ENCODE assay signal across 9 cellular contexts in the genomic region with DNA sequence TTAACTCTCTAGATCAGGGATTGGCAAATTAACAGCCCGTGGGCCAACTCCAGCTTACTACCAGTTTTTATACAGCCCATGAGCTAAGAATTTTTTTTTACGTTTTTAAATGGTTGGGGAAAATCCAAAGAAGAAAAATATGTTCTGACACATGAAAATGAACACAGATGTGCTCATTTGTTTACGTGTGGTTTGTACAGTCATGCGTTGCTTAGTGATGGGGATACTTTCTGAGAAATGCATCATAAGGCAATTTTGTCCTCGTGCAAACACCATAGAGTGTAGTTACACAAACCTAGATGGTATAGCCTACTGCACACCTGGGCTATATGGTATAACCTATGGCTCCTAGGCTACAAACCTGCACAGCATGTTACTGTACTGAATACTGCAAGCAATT. TPM values are rescaled to one million over a fixed set of nuclear protein-coding genes. Genes with fewer than 3 reads are reported as not detected.
A peak's percentile ranks its signal among the peaks of the same experiment; 100 is the strongest.
DNase-seq lines count a peak whose midpoint lies in the region; ATAC-seq, FAIRE-seq and TF ChIP-seq lines count a peak whose summit lies in the region.
"Had no signal": no experiment of that assay in that cellular context is flagged by ENCODE, and none has a peak within 500 bp of the region (broad histone marks: within the 10 kb centered on the region; RNA-seq: fewer than 3 reads in every experiment).

No MANE protein-coding gene starts in this region.

- H3K4me3 Mint-ChIP-seq in stimulated activated naive CD8-positive, alpha-beta T cell treated with anti-CD3 and anti-CD28 coated beads, Interleukin-15, amount 100 ng/mL, for 72 hours: no peak overlapping the region
- no peak overlapping the region for H3K4me3 Mint-ChIP-seq in CD8-positive, alpha-beta memory T cell

- FAIRE-seq in GM12878 (lab: Jason Lieb, UNC): no peak

- WGBS in GM12878 (ENCODE audit: insufficient coverage, insufficient replicate concordance, low lambda C conversion rate, missing lambda C conversion rate): 0% methylated on average over 5 of the region's 5 CpGs

- RAD21 ChIA-PET in GM12878 (lab: Charles Lee; ENCODE audit: unreplicated experiment): interaction anchor here (0.6 to 1.1 kb wide), 4 partner anchors 23 to 275 kb away, joined by 3 to 5 read pairs (median 3); no protein-coding TSS in a partner anchor

- no peaks in the 10 kb centered on the region for H3K36me3 ChIP-seq in GM12878 (ENCODE audit: control insufficient read depth in 2 of 2, insufficient read depth in 2 of 2, low read length in 1 of 2)
- H3K36me3 ChIP-seq in CD8-positive, alpha-beta memory T cell (ENCODE audit: insufficient read depth, low read length): no peaks in the 10 kb centered on the region

- no TSS peak for BruUV-seq in GM12878 (replicated peaks; lab: Mats Ljungman, UMichigan)

- no peak overlapping the region for H3K9ac ChIP-seq in GM12878 (ENCODE audit: control insufficient read depth, insufficient read depth, low read length)

- no peaks in the 10 kb centered on the region for H3K27me3 ChIP-seq in GM12878 (replicated peaks in 1 of 2; ENCODE audit: control insufficient read depth in 2 of 2, insufficient read depth in 2 of 2, low read length in 1 of 2)
- no peaks in the 10 kb centered on the region for H3K27me3 ChIP-seq in CD8-positive, alpha-beta memory T cell (ENCODE audit: insufficient read depth, low read length, poor library complexity, severe bottlenecking)

- H3K4me1 ChIP-seq in GM12878 (ENCODE audit: control insufficient read depth, insufficient read depth, low read length): peaks cover 4% of the 10 kb centered on the region; the same call in 1 of the 2 replicates
- H3K4me1 ChIP-seq in CD8-positive, alpha-beta memory T cell (ENCODE audit: insufficient read depth, low read length): no peaks in the 10 kb centered on the region

- no peak for TF ChIP-seq EP300 in GM12878 (IDR thresholded peaks at IDR 0.05; ENCODE audit: borderline replicate concordance in 1 of 2, control insufficient read depth in 1 of 2, low read depth in 2 of 2, low read length in 2 of 2)

- H3K27ac ChIP-seq in GM12878 (ENCODE audit: control insufficient read depth, insufficient read depth): no peak overlapping the region
- H3K27ac ChIP-seq in CD8-positive, alpha-beta memory T cell (ENCODE audit: low read depth, low read length): no peak overlapping the region

- peaks cover 3 to 10% of the 10 kb centered on the region in 2 donors for H3K36me3 Mint-ChIP-seq in activated naive CD4-positive, alpha-beta T cell treated with anti-CD3 and anti-CD28 coated beads, Interleukin-2, amount 50 U/mL, for 72 hours
- peaks cover 0 to 3% (median 0%) of the 10 kb centered on the region in 3 donors for H3K36me3 Mint-ChIP-seq in CD8-positive, alpha-beta memory T cell

- in situ Hi-C loops in GM12878 (cut with MboI): no loop called here

- no peaks in the 10 kb centered on the region for H3K9me3 ChIP-seq in GM12878 (replicated peaks; ENCODE audit: control insufficient read depth, insufficient read depth, low read length)
- H3K9me3 ChIP-seq in CD8-positive, alpha-beta memory T cell (ENCODE audit: low read length): no peaks in the 10 kb centered on the region

- no peak for TF ChIP-seq CTCF in GM12878 (IDR thresholded peaks at IDR 0.05 in 2 of 3, conservative IDR thresholded peaks at IDR 0.05 in 1 of 3; ENCODE audit: control insufficient read depth in 2 of 3, extremely low read depth in 1 of 3, insufficient read depth in 1 of 3, low read depth in 3 of 3, low read length in 3 of 3)

- no peaks in the 10 kb centered on the region for H4K20me1 ChIP-seq in GM12878 (ENCODE audit: control insufficient read depth, insufficient read depth)

- peak; percentile 36 to 83 for ATAC-seq in activated naive CD4-positive, alpha-beta T cell treated with anti-CD3 and anti-CD28 coated beads, Interleukin-2, amount 50 U/mL, for 72 hours
- ATAC-seq in HG03135 (IDR thresholded peaks at IDR 0.05; ENCODE audit: unreplicated experiment) (peak; percentile 62), GM12878 (peak; percentile 88)
- ATAC-seq in stimulated activated naive CD8-positive, alpha-beta T cell treated with anti-CD3 and anti-CD28 coated beads, Interleukin-15, amount 100 ng/mL, for 72 hours: peak; percentile 50

- H2AFZ ChIP-seq in GM12878 (ENCODE audit: control insufficient read depth, low read depth, low read length): no peak overlapping the region

- CTCF ChIA-PET in GM12878 (lab: Yijun Ruan, JAX): interaction anchor here (0.6 to 1.7 kb wide), 9 partner anchors 23 to 162 kb away, joined by 3 to 6 read pairs (median 3); no protein-coding TSS in a partner anchor
- CTCF ChIA-PET in CD8-positive, alpha-beta memory T cell (lab: Charles Lee): interaction anchor here (0.9 kb wide), 1 partner anchor 10 kb away, joined by 3 read pairs; no protein-coding TSS in a partner anchor

- H3K9me3 Mint-ChIP-seq in activated naive CD4-positive, alpha-beta T cell treated with anti-CD3 and anti-CD28 coated beads, Interleukin-2, amount 50 U/mL, for 72 hours: no peaks in the 10 kb centered on the region
- peaks cover 0 to 2% of the 10 kb centered on the region in 2 donors for H3K9me3 Mint-ChIP-seq in stimulated activated naive CD8-positive, alpha-beta T cell treated with anti-CD3 and anti-CD28 coated beads, Interleukin-15, amount 100 ng/mL, for 72 hours
- H3K9me3 Mint-ChIP-seq in CD8-positive, alpha-beta memory T cell: no peaks in the 10 kb centered on the region

- TF ChIP-seq RAD21 in GM12878 (IDR thresholded peaks at IDR 0.05; ENCODE audit: insufficient read depth, low read depth, low read length): no peak

- peaks cover 17% of the 10 kb centered on the region for H3K27me3 Mint-ChIP-seq in stimulated activated naive CD8-positive, alpha-beta T cell treated with anti-CD3 and anti-CD28 coated beads, Interleukin-15, amount 100 ng/mL, for 72 hours
- peaks cover 0 to 3% of the 10 kb centered on the region in 2 donors for H3K27me3 Mint-ChIP-seq in CD8-positive, alpha-beta memory T cell

- no peak for TF ChIP-seq POLR2A in GM12878 (IDR thresholded peaks at IDR 0.05; ENCODE audit: low read depth, low read length)

- no peaks in the 10 kb centered on the region for H3K79me2 ChIP-seq in GM12878 (ENCODE audit: control insufficient read depth, insufficient read depth, low read length)

- intact Hi-C loops in GM12878 (cut with micrococcal nuclease; ENCODE audit: unreplicated experiment): loop anchor here (5.0 kb wide), 1 partner anchor 113 kb away; no protein-coding TSS in a partner anchor

- H3K4me2 ChIP-seq in GM12878 (ENCODE audit: control insufficient read depth, insufficient read depth): no peak overlapping the region

- SMC1A ChIA-PET in GM12878 (lab: Charles Lee; ENCODE audit: uncharacterized antibody, unreplicated experiment): interaction anchor here (0.9 to 1.6 kb wide), 5 partner anchors 9 to 144 kb away, joined by 3 to 5 read pairs (median 3); no protein-coding TSS in a partner anchor

- POLR2A ChIA-PET in GM12878 (lab: Charles Lee): no interaction called here
- POLR2A ChIA-PET in CD8-positive, alpha-beta memory T cell (lab: Charles Lee): no interaction called here

- H3K27ac Mint-ChIP-seq in activated naive CD4-positive, alpha-beta T cell treated with anti-CD3 and anti-CD28 coated beads, Interleukin-2, amount 50 U/mL, for 72 hours: peak overlapping the region in 1 of 2 donors; percentile 30
- no peak overlapping the region for H3K27ac Mint-ChIP-seq in stimulated activated naive CD8-positive, alpha-beta T cell treated with anti-CD3 and anti-CD28 coated beads, Interleukin-15, amount 100 ng/mL, for 72 hours
- H3K27ac Mint-ChIP-seq in CD8-positive, alpha-beta memory T cell: peak overlapping the region in 2 of 8 donors; percentile 33 to 55

- H3K4me1 Mint-ChIP-seq in stimulated activated naive CD8-positive, alpha-beta T cell treated with anti-CD3 and anti-CD28 coated beads, Interleukin-15, amount 100 ng/mL, for 72 hours: peaks cover 13% of the 10 kb centered on the region
- peaks cover 0 to 5% (median 5%) of the 10 kb centered on the region in 3 donors for H3K4me1 Mint-ChIP-seq in CD8-positive, alpha-beta memory T cell

- no peak overlapping the region for H3K4me3 ChIP-seq in GM12878
- no peak overlapping the region for H3K4me3 ChIP-seq in CD8-positive, alpha-beta memory T cell (ENCODE audit: low read length)

- DNase-seq in activated naive CD4-positive, alpha-beta T cell treated with anti-CD3 and anti-CD28 coated beads, Interleukin-2, amount 50 U/mL, for 72 hours (ENCODE audit: low spot score in 2 of 2): no peak
- DNase-seq in activated naive CD4-positive, alpha-beta T cell treated with Interleukin-2 at 50 U/mL for 16 hours: no peak
- DNase-seq in GM12878 (ENCODE audit: low read depth, low spot score): peak; percentile 31
- no peak for DNase-seq in stimulated activated naive CD8-positive, alpha-beta T cell treated with anti-CD3 and anti-CD28 coated beads, Interleukin-15, amount 100 ng/mL, for 72 hours
- no peak for DNase-seq in CD8-positive, alpha-beta memory T cell
- DNase-seq in NCI-H2227 treated with DMSO at 0.1 percent for 48 hours (lab: John Stamatoyannopoulos, UW): no peak
- no peak for DNase-seq in GDM1 (lab: John Stamatoyannopoulos, UW)
- DNase-seq: NCI-H510A had no signal

RNA-seq across cellular contexts. Expression of gene SMKR1, which starts 8.3 kb away (rescaled TPM):
- total RNA-seq in activated naive CD4-positive, alpha-beta T cell treated with anti-CD3 and anti-CD28 coated beads, Interleukin-2, amount 50 U/mL, for 72 hours: 1 to 10 TPM; 1.0 to 1.7 TPM
- total RNA-seq in GM12878 (2013; cell fraction: nucleolus; rRNA removed): not detected in 2 replicates
- total RNA-seq in GM12878 (2014; rRNA removed) (0.16 and 0.45 TPM in 2 replicates), GM12878 (2014; rRNA removed; fragmentation: Illumina TruSeq; extraction: Trizol) (0.97 and 2.6 TPM in 2 replicates), GM12878 (2021) (1.3 and 1.6 TPM in 2 replicates)
- 0.51 TPM for polyA plus RNA-seq in GM12878 (2011; ENCODE audit: low read depth)
- polyA plus RNA-seq in GM12878 (2011; rRNA removed) (0.37 and 0.55 TPM in 2 replicates), GM12878 (2014; fragmentation: Illumina TruSeq; extraction: Trizol) (0.79 and 0.95 TPM in 2 replicates), GM12878 (2014; fragmentation: Nextera tagmentation; extraction: Ambion mirVana) (under 1 TPM; 0.63 to 0.69 TPM), GM12878 (2014; rRNA removed) (1.4 and 1.6 TPM in 2 replicates), GM12878 (2016; fragmentation: Nextera tagmentation; extraction: Ambion mirVana) (1 to 10 TPM in 1 of 2 experiments, under 1 TPM in 1; 0.86 to 1.9 TPM)
- polyA plus RNA-seq in GM12878 (2011; cell fraction: cytosol; rRNA removed): 0.34 and 0.65 TPM in 2 replicates
- polyA plus RNA-seq in GM12878 (2011; cell fraction: nucleus; rRNA removed): 0.15 and 0.22 TPM in 2 replicates
- 0.52 and 1.3 TPM in 2 replicates for polyA plus RNA-seq in GM12878 (2012)
- not detected in 2 replicates for polyA minus RNA-seq in GM12878 (2011; rRNA and poly(A)+ RNA removed)
- not detected in 2 replicates for polyA minus RNA-seq in GM12878 (2011; cell fraction: cytosol; rRNA and poly(A)+ RNA removed)
- polyA minus RNA-seq in GM12878 (2011; cell fraction: nucleus; rRNA and poly(A)+ RNA removed): not detected in 2 replicates
- 10 to 100 TPM; 11.6 to 13.9 TPM for total RNA-seq in CD8-positive, alpha-beta memory T cell
- 12.2 TPM for polyA plus RNA-seq in CD8-positive, alpha-beta memory T cell

RNA-seq across cellular contexts. Expression of gene STRIP2, which starts 59.8 kb away (rescaled TPM):
- total RNA-seq in activated naive CD4-positive, alpha-beta T cell treated with anti-CD3 and anti-CD28 coated beads, Interleukin-2, amount 50 U/mL, for 72 hours: 100 to 1,000 TPM in 1 of 2 donors, 10 to 100 TPM in 1; 49.2 to 120 TPM
- 2.0 and 2.9 TPM in 2 replicates for total RNA-seq in GM12878 (2013; cell fraction: nucleolus; rRNA removed)
- total RNA-seq in GM12878 (2014; rRNA removed) (1.7 and 1.9 TPM in 2 replicates), GM12878 (2014; rRNA removed; fragmentation: Illumina TruSeq; extraction: Trizol) (1.1 and 1.5 TPM in 2 replicates), GM12878 (2021) (1.7 and 1.8 TPM in 2 replicates)
- polyA plus RNA-seq in GM12878 (2011; ENCODE audit: low read depth): 0.67 TPM
- polyA plus RNA-seq in GM12878 (2011; rRNA removed) (5.4 and 5.8 TPM in 2 replicates), GM12878 (2014; fragmentation: Illumina TruSeq; extraction: Trizol) (1.2 and 1.8 TPM in 2 replicates), GM12878 (2014; fragmentation: Nextera tagmentation; extraction: Ambion mirVana) (under 1 TPM; 0.48 to 0.58 TPM), GM12878 (2014; rRNA removed) (1.5 and 2.5 TPM in 2 replicates), GM12878 (2016; fragmentation: Nextera tagmentation; extraction: Ambion mirVana) (1 to 10 TPM; 3.0 to 3.2 TPM)
- polyA plus RNA-seq in GM12878 (2011; cell fraction: cytosol; rRNA removed): 3.4 and 4.1 TPM in 2 replicates
- polyA plus RNA-seq in GM12878 (2011; cell fraction: nucleus; rRNA removed): 19.7 and 21.9 TPM in 2 replicates
- polyA plus RNA-seq in GM12878 (2012): 0.93 and 0.96 TPM in 2 replicates
- polyA minus RNA-seq in GM12878 (2011; rRNA and poly(A)+ RNA removed): 5.4 and 5.6 TPM in 2 replicates
- 1.7 and 2.2 TPM in 2 replicates for polyA minus RNA-seq in GM12878 (2011; cell fraction: cytosol; rRNA and poly(A)+ RNA removed)
- polyA minus RNA-seq in GM12878 (2011; cell fraction: nucleus; rRNA and poly(A)+ RNA removed): 5.4 and 7.4 TPM in 2 replicates
- total RNA-seq in CD8-positive, alpha-beta memory T cell: 10 to 100 TPM; 21.0 to 25.0 TPM
- not detected for polyA plus RNA-seq in CD8-positive, alpha-beta memory T cell

Comparison
In these comparisons a context has a peak if more than half of its experiments do, and no peak if none do; other contexts are left out.
1. RNA of gene STRIP2, which starts 59.8 kb away (total RNA-seq): 49.2 to 120 TPM in activated naive CD4-positive, alpha-beta T cell treated with anti-CD3 and anti-CD28 coated beads, Interleukin-2, amount 50 U/mL, for 72 hours and 21.0 to 25.0 TPM in CD8-positive, alpha-beta memory T cell; 1.1 to 2.9 TPM in GM12878; every median in the first group is over 4 times any median in the second.
2. Peak in every context shown above with its lines, with median percentiles within 50 percentile points of each other: ATAC-seq.